ENCODE assay signal across 1 cellular context in the genomic region with DNA sequence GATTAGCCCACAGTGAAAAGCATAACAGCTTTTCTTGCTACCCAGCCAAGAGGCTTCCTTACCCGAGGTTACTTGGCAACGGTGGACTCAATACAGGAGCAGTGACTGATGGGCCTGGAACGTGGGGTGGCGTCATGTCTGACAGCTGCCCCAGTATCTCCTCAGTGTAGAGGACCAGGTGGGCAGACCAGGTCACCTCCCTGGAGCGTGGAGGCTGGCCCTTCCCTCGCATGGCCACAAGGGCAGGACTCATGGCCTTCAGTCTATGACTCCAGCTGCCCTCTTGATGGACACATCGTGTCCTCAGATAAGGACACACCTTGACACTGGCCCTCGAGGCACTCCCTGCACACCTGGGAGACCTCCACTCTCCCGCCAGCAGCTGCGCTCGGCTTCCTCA.
TF ChIP-seq lines count a peak whose summit lies in the region.

No MANE protein-coding gene starts in this region.

TF ChIP-seq in HepG2, 621 proteins besides CTCF, POLR2A, EP300 and RAD21:
- no peak for TF ChIP-seq ZNF350 (CRISPR knock-in tag; IDR thresholded peaks at IDR 0.05; ENCODE audit: borderline replicate concordance, low read depth)
- TF ChIP-seq ZNF616 (CRISPR knock-in tag; IDR thresholded peaks at IDR 0.05; ENCODE audit: low read depth), result no peak
- no peak for TF ChIP-seq PAX8 (CRISPR knock-in tag; IDR thresholded peaks at IDR 0.05; ENCODE audit: borderline replicate concordance)
- no peak for TF ChIP-seq ZNF552 (CRISPR knock-in tag; IDR thresholded peaks at IDR 0.05; ENCODE audit: borderline replicate concordance)
- TF ChIP-seq NR1H2 (CRISPR knock-in tag; IDR thresholded peaks at IDR 0.05; ENCODE audit: borderline replicate concordance, low read depth), result no peak
- TF ChIP-seq, protein P1, sequence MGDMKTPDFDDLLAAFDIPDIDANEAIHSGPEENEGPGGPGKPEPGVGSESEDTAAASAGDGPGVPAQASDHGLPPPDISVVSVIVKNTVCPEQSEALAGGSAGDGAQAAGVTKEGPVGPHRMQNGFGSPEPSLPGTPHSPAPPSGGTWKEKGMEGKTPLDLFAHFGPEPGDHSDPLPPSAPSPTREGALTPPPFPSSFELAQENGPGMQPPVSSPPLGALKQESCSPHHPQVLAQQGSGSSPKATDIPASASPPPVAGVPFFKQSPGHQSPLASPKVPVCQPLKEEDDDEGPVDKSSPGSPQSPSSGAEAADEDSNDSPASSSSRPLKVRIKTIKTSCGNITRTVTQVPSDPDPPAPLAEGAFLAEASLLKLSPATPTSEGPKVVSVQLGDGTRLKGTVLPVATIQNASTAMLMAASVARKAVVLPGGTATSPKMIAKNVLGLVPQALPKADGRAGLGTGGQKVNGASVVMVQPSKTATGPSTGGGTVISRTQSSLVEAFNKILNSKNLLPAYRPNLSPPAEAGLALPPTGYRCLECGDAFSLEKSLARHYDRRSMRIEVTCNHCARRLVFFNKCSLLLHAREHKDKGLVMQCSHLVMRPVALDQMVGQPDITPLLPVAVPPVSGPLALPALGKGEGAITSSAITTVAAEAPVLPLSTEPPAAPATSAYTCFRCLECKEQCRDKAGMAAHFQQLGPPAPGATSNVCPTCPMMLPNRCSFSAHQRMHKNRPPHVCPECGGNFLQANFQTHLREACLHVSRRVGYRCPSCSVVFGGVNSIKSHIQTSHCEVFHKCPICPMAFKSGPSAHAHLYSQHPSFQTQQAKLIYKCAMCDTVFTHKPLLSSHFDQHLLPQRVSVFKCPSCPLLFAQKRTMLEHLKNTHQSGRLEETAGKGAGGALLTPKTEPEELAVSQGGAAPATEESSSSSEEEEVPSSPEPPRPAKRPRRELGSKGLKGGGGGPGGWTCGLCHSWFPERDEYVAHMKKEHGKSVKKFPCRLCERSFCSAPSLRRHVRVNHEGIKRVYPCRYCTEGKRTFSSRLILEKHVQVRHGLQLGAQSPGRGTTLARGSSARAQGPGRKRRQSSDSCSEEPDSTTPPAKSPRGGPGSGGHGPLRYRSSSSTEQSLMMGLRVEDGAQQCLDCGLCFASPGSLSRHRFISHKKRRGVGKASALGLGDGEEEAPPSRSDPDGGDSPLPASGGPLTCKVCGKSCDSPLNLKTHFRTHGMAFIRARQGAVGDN (CRISPR knock-in tag; IDR thresholded peaks at IDR 0.05), result peak; percentile 48; the same call in 1 of the 2 replicates
- TF ChIP-seq TEAD3 (CRISPR knock-in tag; optimal IDR thresholded peaks at IDR 0.05; ENCODE audit: borderline replicate concordance), result peak; percentile 43
- TF ChIP-seq, protein P2, sequence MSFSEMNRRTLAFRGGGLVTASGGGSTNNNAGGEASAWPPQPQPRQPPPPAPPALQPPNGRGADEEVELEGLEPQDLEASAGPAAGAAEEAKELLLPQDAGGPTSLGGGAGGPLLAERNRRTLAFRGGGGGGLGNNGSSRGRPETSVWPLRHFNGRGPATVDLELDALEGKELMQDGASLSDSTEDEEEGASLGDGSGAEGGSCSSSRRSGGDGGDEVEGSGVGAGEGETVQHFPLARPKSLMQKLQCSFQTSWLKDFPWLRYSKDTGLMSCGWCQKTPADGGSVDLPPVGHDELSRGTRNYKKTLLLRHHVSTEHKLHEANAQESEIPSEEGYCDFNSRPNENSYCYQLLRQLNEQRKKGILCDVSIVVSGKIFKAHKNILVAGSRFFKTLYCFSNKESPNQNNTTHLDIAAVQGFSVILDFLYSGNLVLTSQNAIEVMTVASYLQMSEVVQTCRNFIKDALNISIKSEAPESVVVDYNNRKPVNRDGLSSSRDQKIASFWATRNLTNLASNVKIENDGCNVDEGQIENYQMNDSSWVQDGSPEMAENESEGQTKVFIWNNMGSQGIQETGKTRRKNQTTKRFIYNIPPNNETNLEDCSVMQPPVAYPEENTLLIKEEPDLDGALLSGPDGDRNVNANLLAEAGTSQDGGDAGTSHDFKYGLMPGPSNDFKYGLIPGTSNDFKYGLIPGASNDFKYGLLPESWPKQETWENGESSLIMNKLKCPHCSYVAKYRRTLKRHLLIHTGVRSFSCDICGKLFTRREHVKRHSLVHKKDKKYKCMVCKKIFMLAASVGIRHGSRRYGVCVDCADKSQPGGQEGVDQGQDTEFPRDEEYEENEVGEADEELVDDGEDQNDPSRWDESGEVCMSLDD (CRISPR knock-in tag; IDR thresholded peaks at IDR 0.05; ENCODE audit: borderline replicate concordance), result no peak
- TF ChIP-seq ZNF550 (CRISPR knock-in tag; IDR thresholded peaks at IDR 0.05; ENCODE audit: borderline replicate concordance), result no peak
- no peak for TF ChIP-seq ZNF317 (CRISPR knock-in tag; IDR thresholded peaks at IDR 0.05)
- peak; percentile 33; the same call in 1 of the 3 replicates for TF ChIP-seq MXI1 (IDR thresholded peaks at IDR 0.05; ENCODE audit: borderline replicate concordance, low read depth, low read length)
- TF ChIP-seq, protein P3, sequence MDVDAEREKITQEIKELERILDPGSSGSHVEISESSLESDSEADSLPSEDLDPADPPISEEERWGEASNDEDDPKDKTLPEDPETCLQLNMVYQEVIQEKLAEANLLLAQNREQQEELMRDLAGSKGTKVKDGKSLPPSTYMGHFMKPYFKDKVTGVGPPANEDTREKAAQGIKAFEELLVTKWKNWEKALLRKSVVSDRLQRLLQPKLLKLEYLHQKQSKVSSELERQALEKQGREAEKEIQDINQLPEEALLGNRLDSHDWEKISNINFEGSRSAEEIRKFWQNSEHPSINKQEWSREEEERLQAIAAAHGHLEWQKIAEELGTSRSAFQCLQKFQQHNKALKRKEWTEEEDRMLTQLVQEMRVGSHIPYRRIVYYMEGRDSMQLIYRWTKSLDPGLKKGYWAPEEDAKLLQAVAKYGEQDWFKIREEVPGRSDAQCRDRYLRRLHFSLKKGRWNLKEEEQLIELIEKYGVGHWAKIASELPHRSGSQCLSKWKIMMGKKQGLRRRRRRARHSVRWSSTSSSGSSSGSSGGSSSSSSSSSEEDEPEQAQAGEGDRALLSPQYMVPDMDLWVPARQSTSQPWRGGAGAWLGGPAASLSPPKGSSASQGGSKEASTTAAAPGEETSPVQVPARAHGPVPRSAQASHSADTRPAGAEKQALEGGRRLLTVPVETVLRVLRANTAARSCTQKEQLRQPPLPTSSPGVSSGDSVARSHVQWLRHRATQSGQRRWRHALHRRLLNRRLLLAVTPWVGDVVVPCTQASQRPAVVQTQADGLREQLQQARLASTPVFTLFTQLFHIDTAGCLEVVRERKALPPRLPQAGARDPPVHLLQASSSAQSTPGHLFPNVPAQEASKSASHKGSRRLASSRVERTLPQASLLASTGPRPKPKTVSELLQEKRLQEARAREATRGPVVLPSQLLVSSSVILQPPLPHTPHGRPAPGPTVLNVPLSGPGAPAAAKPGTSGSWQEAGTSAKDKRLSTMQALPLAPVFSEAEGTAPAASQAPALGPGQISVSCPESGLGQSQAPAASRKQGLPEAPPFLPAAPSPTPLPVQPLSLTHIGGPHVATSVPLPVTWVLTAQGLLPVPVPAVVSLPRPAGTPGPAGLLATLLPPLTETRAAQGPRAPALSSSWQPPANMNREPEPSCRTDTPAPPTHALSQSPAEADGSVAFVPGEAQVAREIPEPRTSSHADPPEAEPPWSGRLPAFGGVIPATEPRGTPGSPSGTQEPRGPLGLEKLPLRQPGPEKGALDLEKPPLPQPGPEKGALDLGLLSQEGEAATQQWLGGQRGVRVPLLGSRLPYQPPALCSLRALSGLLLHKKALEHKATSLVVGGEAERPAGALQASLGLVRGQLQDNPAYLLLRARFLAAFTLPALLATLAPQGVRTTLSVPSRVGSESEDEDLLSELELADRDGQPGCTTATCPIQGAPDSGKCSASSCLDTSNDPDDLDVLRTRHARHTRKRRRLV (CRISPR knock-in tag; IDR thresholded peaks at IDR 0.05), result no peak
- TF ChIP-seq U2AF1 (optimal IDR thresholded peaks at IDR 0.05; ENCODE audit: low read depth, low read length), result no peak
- no peak for TF ChIP-seq ZNF432 (CRISPR knock-in tag; IDR thresholded peaks at IDR 0.05; ENCODE audit: borderline replicate concordance)
- TF ChIP-seq, protein P4, sequence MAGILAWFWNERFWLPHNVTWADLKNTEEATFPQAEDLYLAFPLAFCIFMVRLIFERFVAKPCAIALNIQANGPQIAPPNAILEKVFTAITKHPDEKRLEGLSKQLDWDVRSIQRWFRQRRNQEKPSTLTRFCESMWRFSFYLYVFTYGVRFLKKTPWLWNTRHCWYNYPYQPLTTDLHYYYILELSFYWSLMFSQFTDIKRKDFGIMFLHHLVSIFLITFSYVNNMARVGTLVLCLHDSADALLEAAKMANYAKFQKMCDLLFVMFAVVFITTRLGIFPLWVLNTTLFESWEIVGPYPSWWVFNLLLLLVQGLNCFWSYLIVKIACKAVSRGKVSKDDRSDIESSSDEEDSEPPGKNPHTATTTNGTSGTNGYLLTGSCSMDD (CRISPR knock-in tag; IDR thresholded peaks at IDR 0.05), result no peak
- TF ChIP-seq FOSL2 (CRISPR knock-in tag; IDR thresholded peaks at IDR 0.05), result 0 out of 2 replicates have a peak, but pooled peaks have one; percentile 27
- TF ChIP-seq ZNF333 (CRISPR knock-in tag; IDR thresholded peaks at IDR 0.05; ENCODE audit: borderline replicate concordance), result no peak
